ENCODE assay signal across 18 cellular contexts in genomic region chr12:18492372-18493025, GRCh38.
DNase-seq lines count a peak whose midpoint lies in the region; TF ChIP-seq lines count a peak whose summit lies in the region.
"Had no signal": no experiment of that assay in that cellular context is flagged by ENCODE, and none has a peak within 500 bp of the region (broad histone marks: within the 10 kb centered on the region; RNA-seq: fewer than 3 reads in every experiment).

No MANE protein-coding gene starts in this region.

- H3K27me3 ChIP-seq in skeletal muscle satellite cell (ENCODE audit: control insufficient read depth, insufficient read depth, low read length), result no peaks in the 10 kb centered on the region
- H3K27me3 ChIP-seq: tibial artery had no signal

- peak overlapping the region; percentile 2 for H3K4me2 ChIP-seq in skeletal muscle satellite cell (ENCODE audit: low read length)

- H3K9me3 ChIP-seq in skeletal muscle satellite cell (replicated peaks; ENCODE audit: low read length), result no peaks in the 10 kb centered on the region
- H3K9me3 ChIP-seq: BE2C, tibial artery had no signal

- no peak for TF ChIP-seq CTCF in fibroblast of mammary gland (conservative IDR thresholded peaks at IDR 0.05; ENCODE audit: control insufficient read depth, insufficient read depth, low read depth, low read length)

- DNase-seq in GM03348 (ENCODE audit: low spot score) (peak; percentile 55), amniotic epithelial cell (ENCODE audit: low read depth) (peak; percentile 90), fibroblast of mammary gland (ENCODE audit: low read depth) (peak; percentile 46), NCI-H146 (lab: John Stamatoyannopoulos, UW) (no peak), HT-29 (ENCODE audit: low spot score) (no peak), medulla oblongata (ENCODE audit: extremely low spot score) (no peak)
- DNase-seq: activated CD4-positive, alpha-beta T cell treated with anti-CD3 and anti-CD28 coated beads for 1 hour; activated naive CD4-positive, alpha-beta T cell treated with anti-CD3 and anti-CD28 coated beads, Interleukin-2, amount 50 U/mL, for 16 hours; BE2C; COR-L47; cortex of kidney; kidney glomerular epithelial cell; naive thymus-derived CD8-positive, alpha-beta T cell; NCI-H748 treated with DMSO at 0.1 percent for 48 hours; stimulated activated CD4-positive, alpha-beta T cell treated with anti-CD3 and anti-CD28 coated beads, Interleukin-2, amount 100 ng/mL, for 24 hours; stimulated activated naive CD4-positive, alpha-beta T cell; tibial artery had no signal

- H3K9ac ChIP-seq in skeletal muscle satellite cell (ENCODE audit: low read depth, low read length), result no peak overlapping the region

- no peak overlapping the region for H3K4me3 ChIP-seq in fibroblast of mammary gland (ENCODE audit: control insufficient read depth, low read depth, low read length)
- no peak overlapping the region for H3K4me3 ChIP-seq in skeletal muscle satellite cell (ENCODE audit: low read length)
- H3K4me3 ChIP-seq: tibial artery had no signal

- no peaks in the 10 kb centered on the region for H3K36me3 ChIP-seq in skeletal muscle satellite cell (ENCODE audit: insufficient read depth, low read length)
- H3K36me3 ChIP-seq: BE2C, tibial artery had no signal

- H3K4me1 ChIP-seq in skeletal muscle satellite cell (ENCODE audit: control insufficient read depth, insufficient read depth, low read length), result peaks cover 5% of the 10 kb centered on the region
- H3K4me1 ChIP-seq: BE2C, tibial artery had no signal

Comparison
In these comparisons a context has a peak if more than half of its experiments do, and no peak if none do; other contexts are left out.
1. DNase-seq: peak in GM03348 (single experiment), amniotic epithelial cell (single experiment) and fibroblast of mammary gland (single experiment); none in NCI-H146 (single experiment), HT-29 (single experiment) and medulla oblongata (single experiment).